ENCODE assay signal across 8 cellular contexts in the genomic region with DNA sequence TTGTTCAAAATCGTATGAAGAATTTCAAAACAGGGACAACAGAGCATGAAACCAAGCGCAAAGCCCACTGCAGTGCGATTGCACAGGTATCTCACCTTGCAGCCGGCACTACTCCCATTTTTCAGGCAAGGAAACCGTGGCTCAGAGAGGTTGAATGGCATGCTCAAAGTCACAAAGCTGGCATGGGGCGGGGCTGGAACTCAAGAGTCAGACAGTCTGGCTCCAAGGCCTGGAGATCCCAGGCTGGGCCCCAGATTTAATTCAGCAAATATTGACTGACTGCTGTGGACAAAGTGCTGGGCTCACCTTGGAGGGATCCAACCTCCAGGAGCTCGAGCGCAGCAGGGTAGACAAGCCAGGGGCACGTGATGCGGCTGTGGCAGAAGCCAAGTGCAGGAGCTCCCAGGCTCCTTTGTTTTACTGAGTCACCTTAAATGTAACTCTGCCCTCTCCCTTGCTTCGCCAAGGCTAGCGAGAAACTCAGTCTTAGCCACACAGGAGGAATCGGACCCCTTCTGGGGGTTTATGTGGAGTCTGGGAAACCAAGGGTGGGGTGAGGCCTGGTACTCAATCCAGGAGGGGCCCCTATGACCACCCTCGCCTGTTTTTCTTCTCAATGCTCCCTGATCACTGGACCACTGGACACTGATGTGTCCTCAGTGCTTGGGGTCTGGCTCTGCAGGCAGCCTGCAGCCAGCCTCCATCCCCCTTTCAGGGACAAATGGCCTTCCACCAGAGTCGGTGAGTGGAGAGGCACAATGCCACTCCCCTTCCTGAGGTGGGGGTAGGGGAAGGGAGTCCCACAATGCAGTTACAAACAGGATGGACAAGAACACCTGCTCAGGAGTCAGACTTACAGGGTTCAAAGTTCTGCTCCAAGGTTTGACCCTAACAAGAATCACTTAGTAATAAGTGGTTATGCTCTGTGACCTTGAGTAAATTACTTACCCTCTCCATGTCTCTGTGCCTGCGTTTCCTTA. TPM values are rescaled to one million over a fixed set of nuclear protein-coding genes. Genes with fewer than 3 reads are reported as not detected.
A peak's percentile ranks its signal among the peaks of the same experiment; 100 is the strongest.
DNase-seq lines count a peak whose midpoint lies in the region; ATAC-seq and TF ChIP-seq lines count a peak whose summit lies in the region.

No MANE protein-coding gene starts in this region.

- CTCF ChIA-PET in CD4-positive, alpha-beta T cell (lab: Charles Lee) = interaction anchor here (1.3 to 2.4 kb wide), 2 partner anchors 20 to 64 kb away, joined by 5 to 10 read pairs; no protein-coding TSS in a partner anchor

- H3K36me3 Mint-ChIP-seq in CD4-positive, alpha-beta T cell (ENCODE audit: low read depth) = no peaks in the 10 kb centered on the region

- H3K4me1 ChIP-seq in breast epithelium = peaks cover 0 to 3% of the 10 kb centered on the region in 2 donors
- H3K4me1 ChIP-seq in mucosa of stomach (ENCODE audit: control insufficient read depth, insufficient read depth, low read length) = peaks cover 98% of the 10 kb centered on the region
- peaks cover 45% of the 10 kb centered on the region for H3K4me1 ChIP-seq in vagina

- H3K9me3 ChIP-seq in CD4-positive, alpha-beta T cell (ENCODE audit: control insufficient read depth, low read length) = no peaks in the 10 kb centered on the region
- H3K9me3 ChIP-seq in breast epithelium (no peaks in the 10 kb centered on the region), mucosa of stomach (ENCODE audit: control insufficient read depth, low read length) (no peaks in the 10 kb centered on the region), vagina (no peaks in the 10 kb centered on the region)

- intact Hi-C loops in CD4-positive, alpha-beta T cell (cut with DNase I, micrococcal nuclease) = loop anchor here in 1 of 2 experiments (10.0 kb wide), 1 partner anchor 58 kb away; no protein-coding TSS in a partner anchor
- intact Hi-C loops in breast epithelium (cut with DNase I; ENCODE audit: low total_unique reads) (loop anchor here (10.0 kb wide), 1 partner anchor 302 kb away; no protein-coding TSS in a partner anchor), vagina (cut with DNase I) (loop anchor here (5.0 kb wide), 1 partner anchor 61 kb away; no protein-coding TSS in a partner anchor)

- peaks cover 6% of the 10 kb centered on the region for H3K27me3 Mint-ChIP-seq in CD4-positive, alpha-beta T cell

- no peaks in the 10 kb centered on the region for H3K9me3 Mint-ChIP-seq in CD4-positive, alpha-beta T cell

- ATAC-seq in CD4-positive, alpha-beta T cell (ENCODE audit: poor library complexity) = no peak
- no peak for ATAC-seq in HG03025 (IDR thresholded peaks at IDR 0.05; ENCODE audit: low FRiP score, unreplicated experiment)

- peak overlapping the region; percentile 74 for H3K9ac ChIP-seq in mucosa of stomach (ENCODE audit: low read length)

- peaks cover 22% of the 10 kb centered on the region for H3K4me1 Mint-ChIP-seq in CD4-positive, alpha-beta T cell (ENCODE audit: low read depth)

- H3K27ac Mint-ChIP-seq in CD4-positive, alpha-beta T cell = no peak overlapping the region

- no peak overlapping the region for H3K27ac ChIP-seq in CD4-positive, alpha-beta T cell (ENCODE audit: low read depth, low read length)
- H3K27ac ChIP-seq in breast epithelium (peak overlapping the region; percentile 67 to 82), vagina (no peak overlapping the region)

- H3K4me3 ChIP-seq in LNCaP clone FGC (ENCODE audit: low read depth, low read length) (peak overlapping the region; percentile 57), breast epithelium (peak overlapping the region in 2 of 3 donors; percentile 62 to 69), mucosa of stomach (ENCODE audit: low read length) (peak overlapping the region; percentile 38), vagina (peak overlapping the region in 1 of 2 donors; percentile 50)

- no peak for TF ChIP-seq CTCF in CD4-positive, alpha-beta T cell (IDR thresholded peaks at IDR 0.05)
- no peak for TF ChIP-seq CTCF in LNCaP clone FGC (IDR thresholded peaks at IDR 0.05; ENCODE audit: control insufficient read depth, extremely low read depth, insufficient read depth)
- TF ChIP-seq CTCF in breast epithelium (IDR thresholded peaks at IDR 0.05) = no peak
- TF ChIP-seq CTCF in vagina (IDR thresholded peaks at IDR 0.05) = no peak

- DNase-seq in CD4-positive, alpha-beta T cell = no peak
- peak; percentile 99 for DNase-seq in LNCaP clone FGC (ENCODE audit: low read depth)
- peak; percentile 71 to 87 for DNase-seq in breast epithelium (ENCODE audit: low spot score in 2 of 2)
- DNase-seq in vagina (ENCODE audit: extremely low spot score in 2 of 2) = no peak
- no peak for DNase-seq in glomerular visceral epithelial cell (ENCODE audit: extremely low spot score)
- no peak for DNase-seq in NCI-H510A treated with DMSO at 0.1 percent for 48 hours (lab: John Stamatoyannopoulos, UW)

- POLR2A ChIA-PET in CD4-positive, alpha-beta T cell (lab: Charles Lee) = interaction anchor here (1.2 to 1.6 kb wide), 2 partner anchors 18 to 146 kb away, joined by 4 to 19 read pairs; a partner anchor contains a TSS

- H3K27me3 ChIP-seq in CD4-positive, alpha-beta T cell (ENCODE audit: control insufficient read depth, insufficient read depth, low read length) = no peaks in the 10 kb centered on the region
- H3K27me3 ChIP-seq in breast epithelium = no peaks in the 10 kb centered on the region
- H3K27me3 ChIP-seq in mucosa of stomach (ENCODE audit: control insufficient read depth, insufficient read depth, low read length) = no peaks in the 10 kb centered on the region
- H3K27me3 ChIP-seq in vagina = no peaks in the 10 kb centered on the region

- TF ChIP-seq POLR2A in breast epithelium (IDR thresholded peaks at IDR 0.05) (no peak), vagina (IDR thresholded peaks at IDR 0.05) (no peak)

- H3K36me3 ChIP-seq in breast epithelium (no peaks in the 10 kb centered on the region), mucosa of stomach (ENCODE audit: control insufficient read depth, insufficient read depth, low read length) (peaks cover 20% of the 10 kb centered on the region), vagina (peaks cover 0 to 8% of the 10 kb centered on the region in 2 donors)

- H3K4me3 Mint-ChIP-seq in CD4-positive, alpha-beta T cell = peak overlapping the region; percentile 78

RNA-seq across cellular contexts. Expression of a gene that starts 3.9 kb away (rescaled TPM):
- total RNA-seq in CD4-positive, alpha-beta T cell = 10 to 100 TPM; 10.2 to 10.3 TPM
- total RNA-seq in breast epithelium = 10 to 100 TPM; 52.4 to 62.3 (median 58.4) TPM
- total RNA-seq in vagina = 73.4 TPM

RNA-seq across cellular contexts. Expression of a gene that starts 10.6 kb away (rescaled TPM):
- not detected for total RNA-seq in CD4-positive, alpha-beta T cell
- 10 to 100 TPM in 1 of 3 donors, 1 to 10 TPM in 1, not detected in 1; 8.2 to 32.8 TPM for total RNA-seq in breast epithelium
- 21.9 TPM for total RNA-seq in vagina

RNA-seq across cellular contexts. Expression of a gene that starts 17.4 kb away (rescaled TPM):
- not detected for total RNA-seq in CD4-positive, alpha-beta T cell
- total RNA-seq in breast epithelium (1 to 10 TPM in 2 of 3 donors, under 1 TPM in 1; 0.32 to 2.6 (median 2.3) TPM), vagina (4.9 TPM)

RNA-seq across cellular contexts. Expression of a gene that starts 34.8 kb away (rescaled TPM):
- 1 to 10 TPM in 1 of 2 experiments, under 1 TPM in 1; 0.78 to 1.5 TPM for total RNA-seq in CD4-positive, alpha-beta T cell
- total RNA-seq in breast epithelium = 1 to 10 TPM in 2 of 3 donors, under 1 TPM in 1; 0.66 to 1.9 (median 1.3) TPM
- not detected for total RNA-seq in vagina

Comparison
In these comparisons a context has a peak if more than half of its experiments do, and no peak if none do; other contexts are left out.
1. DNase-seq: peak in LNCaP clone FGC (single experiment) and breast epithelium (2 of 2); none in CD4-positive, alpha-beta T cell (0 of 10), vagina (0 of 2), glomerular visceral epithelial cell (single experiment) and NCI-H510A treated with DMSO at 0.1 percent for 48 hours (single experiment).
2. H3K27ac ChIP-seq: peak in breast epithelium (2 of 2); none in CD4-positive, alpha-beta T cell (single experiment) and vagina (single experiment).